Comparison of ENCODE assay signal across 12 cellular contexts in genomic region chr5:32690153-32690552, GRCh38. TPM values are rescaled to one million over a fixed set of nuclear protein-coding genes. Genes with fewer than 3 reads are reported as not detected.
DNase-seq lines count a peak whose midpoint lies in the region; FAIRE-seq and TF ChIP-seq lines count a peak whose summit lies in the region.
"Had no signal": no experiment of that assay in that cellular context is flagged by ENCODE, and none has a peak within 500 bp of the region (broad histone marks: within the 10 kb centered on the region; RNA-seq: fewer than 3 reads in every experiment).

No MANE protein-coding gene starts in this region.

- H3K4me3 ChIP-seq in BJ (ENCODE audit: low read depth, low read length) (no peak overlapping the region), fibroblast of villous mesenchyme (ENCODE audit: low read depth, low read length) (no peak overlapping the region)
- H3K4me3 ChIP-seq: sigmoid colon had no signal

- no peaks in the 10 kb centered on the region for H3K36me3 ChIP-seq in BJ (ENCODE audit: control insufficient read depth, insufficient read depth, low read length)
- H3K36me3 ChIP-seq: sigmoid colon had no signal

- POLR2A ChIA-PET in BJ (lab: Charles Lee): no interaction called here

- DNase-seq in BJ (ENCODE audit: low read depth) (no peak), GM18507 (ENCODE audit: extremely low spot score, insufficient read length, low read depth) (no peak), RPMI7951 (ENCODE audit: low read depth) (peak; percentile 29), fibroblast of villous mesenchyme (ENCODE audit: low read depth) (no peak), OCI-M2 (lab: John Stamatoyannopoulos, UW; ENCODE audit: unreplicated experiment) (no peak), GM20000 (ENCODE audit: low spot score) (no peak), D721Med (ENCODE audit: insufficient read length, low spot score) (no peak)
- DNase-seq in activated CD8-positive, alpha-beta memory T cell treated with anti-CD3 and anti-CD28 coated beads for 24 hours: no peak
- DNase-seq: NCI-H2081 treated with DMSO at 0.1 percent for 48 hours, sigmoid colon had no signal

- FAIRE-seq in GM18507 (lab: Jason Lieb, UNC) (peak; percentile 5), D721Med (lab: Jason Lieb, UNC) (no peak)
- FAIRE-seq: GM19239 had no signal

- CTCF ChIA-PET in BJ (lab: Yijun Ruan, JAX): interaction anchor here (0.9 to 2.0 kb wide), 2 partner anchors 9 to 491 kb away, joined by 3 to 7 read pairs; no protein-coding TSS in a partner anchor

- TF ChIP-seq CTCF in BJ (IDR thresholded peaks at IDR 0.05; ENCODE audit: insufficient read depth, low read depth, low read length): peak; percentile 37
- TF ChIP-seq CTCF in fibroblast of villous mesenchyme (IDR thresholded peaks at IDR 0.05; ENCODE audit: insufficient read depth, low read depth, low read length): peak; percentile 44
- TF ChIP-seq CTCF in GM20000 (IDR thresholded peaks at IDR 0.05; ENCODE audit: extremely low read depth, missing control alignments): no peak
- no peak for TF ChIP-seq CTCF in D721Med (IDR thresholded peaks at IDR 0.05; ENCODE audit: insufficient read depth, missing control alignments)

- no peaks in the 10 kb centered on the region for H3K27me3 ChIP-seq in BJ (ENCODE audit: control insufficient read depth, insufficient read depth, low read length)
- H3K27me3 ChIP-seq: sigmoid colon had no signal

RNA-seq across cellular contexts. Expression of gene NPR3, which starts 21.0 kb away (rescaled TPM):
- polyA plus RNA-seq in BJ (2011; rRNA removed): 8.1 and 9.6 TPM in 2 replicates
- 12.7 and 16.6 TPM in 2 replicates for polyA minus RNA-seq in BJ (2011; rRNA and poly(A)+ RNA removed)
- 0.60 TPM in 1 of 2 replicates, not detected in the other for total RNA-seq in RPMI7951 (2014; rRNA removed; shearing (Covaris generic))
- 2.9 and 6.5 TPM in 2 replicates for total RNA-seq in fibroblast of villous mesenchyme
- total RNA-seq: G401 had no signal

Comparison
In these comparisons a context has a peak if more than half of its experiments do, and no peak if none do; other contexts are left out.
1. CTCF ChIP-seq: peak in BJ (single experiment) and fibroblast of villous mesenchyme (single experiment); none in GM20000 (single experiment) and D721Med (single experiment).